In genomic region chr10:28570598-28570997, GRCh38 we compare ENCODE assay signal across 17 cellular contexts. TPM values are rescaled to one million over a fixed set of nuclear protein-coding genes. Genes with fewer than 3 reads are reported as not detected.
A peak's percentile ranks its signal among the peaks of the same experiment; 100 is the strongest.
DNase-seq lines count a peak whose midpoint lies in the region; ATAC-seq and TF ChIP-seq lines count a peak whose summit lies in the region.
"Had no signal": no experiment of that assay in that cellular context is flagged by ENCODE, and none has a peak within 500 bp of the region (broad histone marks: within the 10 kb centered on the region; RNA-seq: fewer than 3 reads in every experiment).

No MANE protein-coding gene starts in this region.

- ATAC-seq in activated T-cell treated with anti-CD3 and anti-CD28 coated beads, Interleukin-2, amount 50 U/mL, for 72 hours (replicated peaks in 1 of 2) = no peak
- ATAC-seq in T-helper 17 cell = no peak
- ATAC-seq in central memory CD8-positive, alpha-beta T cell (replicated peaks; ENCODE audit: extremely low read depth, poor library complexity, severe bottlenecking) = no peak
- no peak for ATAC-seq in stimulated activated effector memory CD8-positive, alpha-beta T cell treated with anti-CD3 and anti-CD28 coated beads, Interleukin-12 subunit alpha, Interleukin-12 subunit beta, amount 100 ng/mL, for 72 hours
- ATAC-seq: HCT116, Panc1 had no signal

- in situ Hi-C loops in brain microvascular endothelial cell (cut with HindIII; ENCODE audit: low pct_ligation_motif_present, low sequenced_read_pairs) = no loop called here

- peak overlapping the region; percentile 60 for H3K27ac Mint-ChIP-seq in activated T-cell treated with anti-CD3 and anti-CD28 coated beads, Interleukin-2, amount 50 U/mL, for 72 hours
- peak overlapping the region; percentile 90 for H3K27ac Mint-ChIP-seq in T-helper 17 cell
- H3K27ac Mint-ChIP-seq in central memory CD8-positive, alpha-beta T cell (ENCODE audit: low read depth) = peak overlapping the region; percentile 58
- peak overlapping the region; percentile 73 for H3K27ac Mint-ChIP-seq in stimulated activated effector memory CD8-positive, alpha-beta T cell treated with anti-CD3 and anti-CD28 coated beads, Interleukin-12 subunit alpha, Interleukin-12 subunit beta, amount 100 ng/mL, for 72 hours
- H3K27ac Mint-ChIP-seq: IgD-negative memory B cell had no signal

- H3K9me3 ChIP-seq in T-helper 17 cell (ENCODE audit: control insufficient read depth, low read length, poor library complexity, severe bottlenecking) = no peaks in the 10 kb centered on the region
- H3K9me3 ChIP-seq: BLaER1 treated with 17β-estradiol and CSF1 and Interleukin-3, amounts not matched to agents 10 nM and 100 nM had no signal

- H3K4me1 Mint-ChIP-seq in activated T-cell treated with anti-CD3 and anti-CD28 coated beads, Interleukin-2, amount 50 U/mL, for 72 hours (ENCODE audit: low read depth) = peaks cover 85% of the 10 kb centered on the region
- H3K4me1 Mint-ChIP-seq in T-helper 17 cell = peaks cover 58% of the 10 kb centered on the region
- H3K4me1 Mint-ChIP-seq in central memory CD8-positive, alpha-beta T cell = peaks cover 70% of the 10 kb centered on the region
- peaks cover 72% of the 10 kb centered on the region for H3K4me1 Mint-ChIP-seq in stimulated activated effector memory CD8-positive, alpha-beta T cell treated with anti-CD3 and anti-CD28 coated beads, Interleukin-12 subunit alpha, Interleukin-12 subunit beta, amount 100 ng/mL, for 72 hours

- H3K4me3 ChIP-seq in brain microvascular endothelial cell (ENCODE audit: low read depth, low read length) = no peak overlapping the region
- H3K4me3 ChIP-seq: BLaER1 treated with 17β-estradiol and CSF1 and Interleukin-3, amounts not matched to agents 10 nM and 100 nM had no signal

- H3K36me3 ChIP-seq in brain microvascular endothelial cell (replicated peaks) = peaks cover 10% of the 10 kb centered on the region

- no peak for DNase-seq in activated T-cell treated with anti-CD3 and anti-CD28 coated beads, Interleukin-2, amount 50 U/mL, for 72 hours
- no peak for DNase-seq in activated T-cell treated with anti-CD3 and anti-CD28 coated beads, Interleukin-2, amount 50 U/mL, for 48 hours
- DNase-seq in T-helper 17 cell (no peak), brain microvascular endothelial cell (no peak)
- DNase-seq in central memory CD8-positive, alpha-beta T cell (ENCODE audit: low spot score in 2 of 2) = no peak
- DNase-seq in stimulated activated effector memory CD8-positive, alpha-beta T cell treated with anti-CD3 and anti-CD28 coated beads, Interleukin-12 subunit alpha, Interleukin-12 subunit beta, amount 100 ng/mL, for 72 hours (ENCODE audit: low spot score in 2 of 2) = no peak
- DNase-seq in stimulated activated CD4-positive, alpha-beta T cell treated with anti-CD3 and anti-CD28 coated beads, Interleukin-12 subunit alpha, Interleukin-12 subunit beta, amount 100 ng/mL, for 4 hours = no peak
- DNase-seq: CD8-positive, alpha-beta memory T cell; DMS79; GOT3; Kasumi-1; NCI-H1092 treated with DMSO at 0.1 percent for 48 hours; NCI-H2081 had no signal

- no peaks in the 10 kb centered on the region for H3K9me3 Mint-ChIP-seq in activated T-cell treated with anti-CD3 and anti-CD28 coated beads, Interleukin-2, amount 50 U/mL, for 72 hours
- no peaks in the 10 kb centered on the region for H3K9me3 Mint-ChIP-seq in central memory CD8-positive, alpha-beta T cell
- no peaks in the 10 kb centered on the region for H3K9me3 Mint-ChIP-seq in stimulated activated effector memory CD8-positive, alpha-beta T cell treated with anti-CD3 and anti-CD28 coated beads, Interleukin-12 subunit alpha, Interleukin-12 subunit beta, amount 100 ng/mL, for 72 hours
- H3K9me3 Mint-ChIP-seq: CD8-positive, alpha-beta memory T cell; IgD-negative memory B cell had no signal

- no peaks in the 10 kb centered on the region for H3K27me3 ChIP-seq in brain microvascular endothelial cell (replicated peaks)
- H3K27me3 ChIP-seq: BLaER1 treated with 17β-estradiol and CSF1 and Interleukin-3, amounts not matched to agents 10 nM and 100 nM had no signal

- peak overlapping the region in 1 of 2 donors; percentile 20 for H3K4me3 Mint-ChIP-seq in activated T-cell treated with anti-CD3 and anti-CD28 coated beads, Interleukin-2, amount 50 U/mL, for 72 hours
- no peak overlapping the region for H3K4me3 Mint-ChIP-seq in T-helper 17 cell
- H3K4me3 Mint-ChIP-seq in central memory CD8-positive, alpha-beta T cell = no peak overlapping the region
- no peak overlapping the region for H3K4me3 Mint-ChIP-seq in stimulated activated effector memory CD8-positive, alpha-beta T cell treated with anti-CD3 and anti-CD28 coated beads, Interleukin-12 subunit alpha, Interleukin-12 subunit beta, amount 100 ng/mL, for 72 hours
- H3K4me3 Mint-ChIP-seq: IgD-negative memory B cell had no signal

- TF ChIP-seq CTCF in brain microvascular endothelial cell (IDR thresholded peaks at IDR 0.05; ENCODE audit: low read depth, low read length, missing control alignments) = no peak

- H3K27me3 Mint-ChIP-seq in activated T-cell treated with anti-CD3 and anti-CD28 coated beads, Interleukin-2, amount 50 U/mL, for 72 hours (ENCODE audit: low read depth) = no peaks in the 10 kb centered on the region
- H3K27me3 Mint-ChIP-seq in T-helper 17 cell = no peaks in the 10 kb centered on the region
- H3K27me3 Mint-ChIP-seq in central memory CD8-positive, alpha-beta T cell = no peaks in the 10 kb centered on the region
- H3K27me3 Mint-ChIP-seq: CD8-positive, alpha-beta memory T cell; IgD-negative memory B cell had no signal

- peaks cover 3 to 34% of the 10 kb centered on the region in 2 donors for H3K36me3 Mint-ChIP-seq in activated T-cell treated with anti-CD3 and anti-CD28 coated beads, Interleukin-2, amount 50 U/mL, for 72 hours (ENCODE audit: insufficient read depth in 2 of 2)
- peaks cover 8% of the 10 kb centered on the region for H3K36me3 Mint-ChIP-seq in T-helper 17 cell (ENCODE audit: low read depth)
- H3K36me3 Mint-ChIP-seq in central memory CD8-positive, alpha-beta T cell (ENCODE audit: insufficient read depth) = peaks cover 39% of the 10 kb centered on the region
- peaks cover 99% of the 10 kb centered on the region for H3K36me3 Mint-ChIP-seq in stimulated activated effector memory CD8-positive, alpha-beta T cell treated with anti-CD3 and anti-CD28 coated beads, Interleukin-12 subunit alpha, Interleukin-12 subunit beta, amount 100 ng/mL, for 72 hours

- H3K27ac ChIP-seq in brain microvascular endothelial cell = no peak overlapping the region

RNA-seq across cellular contexts. Expression of gene WAC, which starts 37.7 kb away (rescaled TPM):
- 100 to 1,000 TPM; 173 to 194 TPM for total RNA-seq in activated T-cell treated with anti-CD3 and anti-CD28 coated beads, Interleukin-2, amount 50 U/mL, for 72 hours
- total RNA-seq in T-helper 17 cell = 100 to 1,000 TPM; 171 to 195 TPM
